24 cellular contexts compared by ENCODE assay signal in genomic region chr3:125958511-125959316, GRCh38. TPM values are rescaled to one million over a fixed set of nuclear protein-coding genes. Genes with fewer than 3 reads are reported as not detected.
A peak's percentile ranks its signal among the peaks of the same experiment; 100 is the strongest.
DNase-seq lines count a peak whose midpoint lies in the region; ATAC-seq, FAIRE-seq and TF ChIP-seq lines count a peak whose summit lies in the region.
"Had no signal": no experiment of that assay in that cellular context is flagged by ENCODE, and none has a peak within 500 bp of the region (broad histone marks: within the 10 kb centered on the region; RNA-seq: fewer than 3 reads in every experiment).

No MANE protein-coding gene starts in this region.

- no peaks in the 10 kb centered on the region for H3K4me1 ChIP-seq in H1 (replicated peaks in 1 of 4; ENCODE audit: control insufficient read depth in 3 of 4, insufficient read depth in 4 of 4, low read length in 3 of 4)
- H3K4me1 ChIP-seq: SJCRH30 had no signal

- no peak overlapping the region for H2BK120ac ChIP-seq in H1 (replicated peaks; ENCODE audit: low read depth, low read length)

- no peaks in the 10 kb centered on the region for H3K9me3 ChIP-seq in H1 (ENCODE audit: insufficient read depth in 2 of 2, low read depth in 1 of 2, low read length in 1 of 2)
- H3K9me3 ChIP-seq in iPS-18c (ENCODE audit: control insufficient read depth, insufficient read depth, low read length): no peaks in the 10 kb centered on the region
- H3K9me3 ChIP-seq: mucosa of descending colon, SJCRH30, thoracic aorta had no signal

- WGBS in H1 (ENCODE audit: extremely low coverage in 1 of 2, insufficient coverage in 1 of 2, insufficient read length in 1 of 2, insufficient replicate concordance in 2 of 2, low coverage in 1 of 2, low lambda C conversion rate in 2 of 2, missing lambda C conversion rate in 1 of 2), 2 experiments: 78% methylated on average over 30 of the region's 46 CpGs; no CpG with 5 or more reads in 1 of the 2 experiments

- H3K27ac ChIP-seq in H1 (ENCODE audit: low read depth, low read length): no peak overlapping the region
- H3K27ac ChIP-seq: SJCRH30, thoracic aorta had no signal

- H3K56ac ChIP-seq in H1 (replicated peaks; ENCODE audit: insufficient read length, low read depth, low read length): no peak overlapping the region

- no peaks in the 10 kb centered on the region for H3K79me2 ChIP-seq in H1 (ENCODE audit: control insufficient read depth in 1 of 2, insufficient read depth in 2 of 2, low read length in 2 of 2)

- no peak overlapping the region for H3K9ac ChIP-seq in H1 (replicated peaks in 1 of 4; ENCODE audit: extremely low read depth in 1 of 4, low read depth in 3 of 4, low read length in 3 of 4)

- H3K4me3 Mint-ChIP-seq in type B pancreatic cell: peak overlapping the region; percentile 60
- H3K4me3 Mint-ChIP-seq: activated CD8-positive, alpha-beta T cell treated with anti-CD3 and anti-CD28 coated beads for 36 hours; neural crest cell had no signal

- no peak overlapping the region for H2BK5ac ChIP-seq in H1 (ENCODE audit: low read depth, low read length)

- H3K4me2 ChIP-seq in H1 (ENCODE audit: insufficient read depth in 1 of 2, low read depth in 2 of 2, low read length in 2 of 2): peak overlapping the region; percentile 29 to 38; a peak in 2 of 4 replicates

- no peak overlapping the region for H3K18ac ChIP-seq in H1 (ENCODE audit: extremely low read depth, low read length)

- H2BK15ac ChIP-seq in H1 (ENCODE audit: low read length): no peak overlapping the region

- peaks cover 29% of the 10 kb centered on the region for H3K27me3 Mint-ChIP-seq in type B pancreatic cell

- H3K27ac Mint-ChIP-seq in type B pancreatic cell: no peak overlapping the region
- H3K27ac Mint-ChIP-seq: activated CD8-positive, alpha-beta T cell treated with anti-CD3 and anti-CD28 coated beads for 36 hours had no signal

- H4K20me1 ChIP-seq in H1 (replicated peaks in 1 of 2; ENCODE audit: control insufficient read depth in 1 of 2, insufficient read depth in 2 of 2, low read length in 2 of 2): no peaks in the 10 kb centered on the region

- H3K27me3 ChIP-seq in H7 (ENCODE audit: control insufficient read depth, insufficient read depth, low read length): no peaks in the 10 kb centered on the region
- H3K27me3 ChIP-seq in H1 (replicated peaks in 1 of 4; ENCODE audit: control insufficient read depth in 3 of 4, extremely low read depth in 1 of 4, insufficient read depth in 3 of 4, low read length in 3 of 4): no peaks in the 10 kb centered on the region
- H3K27me3 ChIP-seq: SJCRH30 had no signal

- no peak overlapping the region for H3K4ac ChIP-seq in H1 (replicated peaks; ENCODE audit: insufficient read length, low read depth, low read length)

- no peak for FAIRE-seq in H1 (lab: Jason Lieb, UNC)

- no peak overlapping the region for H4K91ac ChIP-seq in H1 (replicated peaks; ENCODE audit: insufficient read length, low read length)

- peaks cover 4% of the 10 kb centered on the region for H3K9me3 Mint-ChIP-seq in type B pancreatic cell
- H3K9me3 Mint-ChIP-seq: activated CD8-positive, alpha-beta T cell treated with anti-CD3 and anti-CD28 coated beads for 36 hours had no signal

- H4K5ac ChIP-seq in H1 (ENCODE audit: insufficient read length, low read depth, low read length): no peak overlapping the region

- H3K36me3 Mint-ChIP-seq in type B pancreatic cell: no peaks in the 10 kb centered on the region

- H3K4me3 ChIP-seq in H7 (ENCODE audit: insufficient read depth, low read depth, low read length) (no peak overlapping the region), H1 (ENCODE audit: extremely low read depth in 1 of 4, insufficient read depth in 2 of 4, low read depth in 3 of 4, low read length in 4 of 4) (no peak overlapping the region; a peak in 1 of 8 replicates), iPS-18c (ENCODE audit: insufficient read depth, low read depth, low read length) (peak overlapping the region; percentile 3; the same call in 1 of the 2 replicates)
- H3K4me3 ChIP-seq: mucosa of descending colon, SJCRH30, thoracic aorta had no signal

- ATAC-seq in HG02763 (IDR thresholded peaks at IDR 0.05; ENCODE audit: unreplicated experiment): no peak
- ATAC-seq: activated CD8-positive, alpha-beta T cell treated with anti-CD3 and anti-CD28 coated beads for 36 hours; mucosa of descending colon had no signal

- H2BK12ac ChIP-seq in H1 (ENCODE audit: low read depth, low read length): no peak overlapping the region

- H3K79me1 ChIP-seq in H1 (ENCODE audit: low read depth, low read length): no peaks in the 10 kb centered on the region

- H3K23ac ChIP-seq in H1 (ENCODE audit: insufficient read length): no peak overlapping the region

- H3K14ac ChIP-seq in H1 (ENCODE audit: insufficient read length): no peak overlapping the region

- H2AK5ac ChIP-seq in H1 (ENCODE audit: low read depth, low read length): no peak overlapping the region

- no peak for TF ChIP-seq RAD21 in H1 (IDR thresholded peaks at IDR 0.05 in 1 of 2, conservative IDR thresholded peaks at IDR 0.05 in 1 of 2; ENCODE audit: low read depth in 2 of 2, low read length in 2 of 2)

- H2AFZ ChIP-seq in H1 (ENCODE audit: low read length): peak overlapping the region; percentile 22; the same call in 1 of the 2 replicates

- no peak overlapping the region for H2BK20ac ChIP-seq in H1 (ENCODE audit: low read length)

- DNase-seq in H7 (peak; percentile 45), H1 (ENCODE audit: low read depth in 1 of 2, low spot score in 2 of 2) (peak in 1 of 2 experiments; percentile 55), type B pancreatic cell (ENCODE audit: extremely low spot score, unreplicated experiment) (no peak), epidermal melanocyte (ENCODE audit: insufficient read length, low spot score) (no peak), Kasumi-1 (lab: John Stamatoyannopoulos, UW) (no peak)
- DNase-seq: activated CD8-positive, alpha-beta T cell treated with anti-CD3 and anti-CD28 coated beads for 36 hours; activated naive CD4-positive, alpha-beta T cell; activated T-cell treated with anti-CD3 and anti-CD28 coated beads, Interleukin-2, amount 50 U/mL, for 1 hour; anterior cingulate cortex; EL; left colon; NCI-H1417; NCI-H2171; NCI-H526 treated with DMSO at 0.1 percent for 48 hours; OCI-M1; SJCRH30; stimulated activated CD4-positive, alpha-beta T cell treated with anti-CD3 and anti-CD28 coated beads, Interleukin-12 subunit alpha, Interleukin-12 subunit beta, amount 100 ng/mL, for 4 hours had no signal

- CTCF ChIA-PET in H1 (lab: Charles Lee; ENCODE audit: partially characterized antibody): interaction anchor here (1.0 to 1.5 kb wide), 4 partner anchors 13 to 176 kb away, joined by 3 to 5 read pairs (median 3); no protein-coding TSS in a partner anchor

- POLR2A ChIA-PET in H1 (lab: Charles Lee; ENCODE audit: partially characterized antibody): no interaction called here

- H3K36me3 ChIP-seq in H7 (replicated peaks; ENCODE audit: control insufficient read depth, insufficient read depth, low read length) (no peaks in the 10 kb centered on the region), H1 (ENCODE audit: control insufficient read depth in 2 of 4, insufficient read depth in 4 of 4, low read length in 3 of 4) (no peaks in the 10 kb centered on the region)
- H3K36me3 ChIP-seq: SJCRH30, thoracic aorta had no signal

- no peak for TF ChIP-seq POLR2A in H1 (IDR thresholded peaks at IDR 0.05; ENCODE audit: control extremely low read depth in 1 of 2, low read depth in 2 of 2, low read length in 2 of 2)

- no peak for TF ChIP-seq CTCF in H1 (IDR thresholded peaks at IDR 0.05; ENCODE audit: control extremely low read depth in 1 of 3, insufficient read depth in 1 of 3, low read depth in 1 of 3, low read length in 3 of 3)
- TF ChIP-seq CTCF in type B pancreatic cell (conservative IDR thresholded peaks at IDR 0.05): no peak

- no peak overlapping the region for H4K8ac ChIP-seq in H1 (ENCODE audit: extremely low read depth, insufficient read depth, low read length)

- H3K23me2 ChIP-seq in H1 (ENCODE audit: low read depth, low read length): no peaks in the 10 kb centered on the region

- H3K4me1 Mint-ChIP-seq in type B pancreatic cell (ENCODE audit: unreplicated experiment): no peaks in the 10 kb centered on the region
- H3K4me1 Mint-ChIP-seq: neural crest cell had no signal

- no peak for TF ChIP-seq EP300 in H1 (IDR thresholded peaks at IDR 0.05; ENCODE audit: borderline replicate concordance in 1 of 2, low read depth in 2 of 2, low read length in 2 of 2)

TF ChIP-seq in H1, 55 proteins besides CTCF, POLR2A, EP300 and RAD21:
- no peak for TF ChIP-seq USF2 (IDR thresholded peaks at IDR 0.05; ENCODE audit: low read length)

RNA-seq across cellular contexts. Expression of gene ROPN1B, which starts 10.3 kb away (rescaled TPM):
- 0.41 TPM in 1 of 2 replicates, not detected in the other for total RNA-seq in H7 (2014; rRNA removed; shearing (Covaris generic))
- total RNA-seq in H1 (2021; fragmentation: NEBNext Ultra II Directional; extraction: Animal tissue kit (Norgen Biotek cat#: 25700)): 0.36 TPM in 1 of 2 replicates, not detected in the other
- 0.09 and 0.30 TPM in 2 replicates for polyA plus RNA-seq in H1 (2011; rRNA removed)
- polyA plus RNA-seq in H1 (2011; cell fraction: cytosol; rRNA removed): 0.45 TPM
- polyA plus RNA-seq in H1 (2011; cell fraction: nucleus; rRNA removed): 0.37 TPM
- 0.28 to 0.60 TPM in 2 of 4 replicates, not detected in the others for polyA plus RNA-seq in H1 (2012, experiment 1 of 2)
- not detected for polyA plus RNA-seq in H1 (2012, experiment 2 of 2)
- 0.12 TPM for polyA plus RNA-seq in H1 (2013, experiment 1 of 2)
- 0.09 TPM for polyA plus RNA-seq in H1 (2013, experiment 2 of 2)
- not detected in 2 replicates for polyA minus RNA-seq in H1 (2011; rRNA and poly(A)+ RNA removed)
- polyA minus RNA-seq in H1 (2011; cell fraction: cytosol; rRNA and poly(A)+ RNA removed): not detected
- polyA minus RNA-seq in H1 (2011; cell fraction: nucleus; rRNA and poly(A)+ RNA removed): not detected
- 0.53 and 1.2 TPM in 2 replicates for total RNA-seq in type B pancreatic cell (ENCODE audit: low replicate concordance)
- total RNA-seq: activated CD8-positive, alpha-beta T cell treated with anti-CD3 and anti-CD28 coated beads for 36 hours; SJCRH30; T-helper 2 cell treated with Interferon-gamma antibody and Interleukin-4, amounts not matched to agents 100 ng/mL and 5 ng/mL, for 36 hours; thoracic aorta had no signal
- polyA plus RNA-seq: BJ had no signal
